In genomic region chr1:110430366-110430765, GRCh38 we compare ENCODE assay signal across 1 cellular context.
TF ChIP-seq lines count a peak whose summit lies in the region.

No MANE protein-coding gene starts in this region.

TF ChIP-seq in K562, 482 proteins besides CTCF, POLR2A, EP300 and RAD21 (continued from another document):
- TF ChIP-seq ATF6 (CRISPR knock-in tag; IDR thresholded peaks at IDR 0.05) (no peak), FOXM1 (IDR thresholded peaks at IDR 0.05; ENCODE audit: low read depth) (no peak), FOXM1 (CRISPR knock-in tag; IDR thresholded peaks at IDR 0.05; ENCODE audit: low read depth) (no peak), ZNF586 (CRISPR knock-in tag; conservative IDR thresholded peaks at IDR 0.05) (no peak)
TF ChIP-seq in K562: peak in this region for 0.
